ENCODE assay signal across 26 cellular contexts in the genomic region with DNA sequence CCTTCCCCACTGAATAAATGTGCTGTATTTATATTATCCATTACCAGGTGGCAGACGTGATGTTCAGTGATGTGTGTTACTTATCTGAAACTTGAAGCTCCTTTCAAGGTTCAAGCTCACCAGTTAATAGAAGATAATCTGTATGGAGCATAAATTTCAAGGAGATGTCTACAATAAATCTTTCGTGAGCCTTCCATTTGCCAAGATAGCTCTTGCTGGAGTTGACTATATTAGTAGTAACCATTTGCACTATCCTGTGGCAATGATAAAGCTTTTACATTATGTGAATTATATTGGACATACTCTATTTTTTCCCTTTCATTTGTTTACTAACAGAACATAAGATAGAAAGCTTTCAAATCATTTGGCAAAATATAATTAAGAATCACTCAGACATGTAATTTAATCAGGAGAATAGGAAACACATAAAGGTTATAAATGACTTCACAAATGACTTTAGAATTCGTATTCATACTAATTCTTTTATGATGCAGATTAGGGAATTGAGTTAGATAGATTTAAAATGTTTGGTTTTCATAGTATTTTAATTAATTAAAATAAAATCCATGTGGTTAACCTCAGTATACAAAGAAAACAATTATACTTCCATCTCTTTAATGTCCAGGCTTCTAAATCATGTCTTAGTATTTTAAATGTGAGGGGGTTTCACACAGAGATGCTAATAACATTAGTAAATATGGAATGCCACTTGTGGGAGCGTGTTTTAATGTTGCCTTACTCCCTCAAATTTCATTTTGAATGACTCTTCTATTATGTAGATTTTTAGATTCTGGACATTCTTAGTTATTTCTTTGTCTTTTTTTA.
"Had no signal": no experiment of that assay in that cellular context is flagged by ENCODE, and none has a peak within 500 bp of the region (broad histone marks: within the 10 kb centered on the region; RNA-seq: fewer than 3 reads in every experiment).

No MANE protein-coding gene starts in this region.

- DNase-seq: activated CD4-positive, alpha-beta T cell treated with anti-CD3 and anti-CD28 coated beads, Interleukin-2, amount 10 ng/mL, durations not matched to agents 24 days and 14 days; activated CD4-positive, alpha-beta T cell treated with anti-CD3 and anti-CD28 coated beads, Interleukin-2, amount 50 U/mL, for 4 hours; activated CD8-positive, alpha-beta T cell treated with anti-CD3 and anti-CD28 coated beads, Interleukin-2, amount 10 ng/mL, durations not matched to agents 7 days and 5 days; activated gamma-delta T cell; activated naive CD4-positive, alpha-beta T cell treated with Interleukin-2 at 50 U/mL for 16 hours; activated naive CD8-positive, alpha-beta T cell treated with anti-CD3 and anti-CD28 coated beads, Interleukin-2, amount 10 ng/mL, durations not matched to agents 7 days and 5 days; activated T-cell treated with anti-CD3 and anti-CD28 coated beads, Interleukin-2, amount 50 U/mL, for 24 hours; amygdala; NCI-H1092 treated with DMSO at 0.1 percent for 48 hours; NCI-H1417; NCI-H1694; NCI-H1930; NCI-H2081 treated with DMSO at 0.1 percent for 48 hours; NCI-H2171; NCI-H510A treated with DMSO at 0.1 percent for 48 hours; NCI-H526 treated with DMSO at 0.1 percent for 48 hours; NK-92 treated with Interleukin-12 subunit alpha and Interleukin-12 subunit beta, amount 100 ng/mL, for 24 hours; PC-3; Peyer's patch; RPMI8226; SHP77 treated with DMSO at 0.1 percent for 48 hours had no signal

- H3K27ac ChIP-seq: ascending aorta, cardiac muscle cell, Peyer's patch, SJSA1 had no signal

- ATAC-seq: activated CD8-positive, alpha-beta T cell treated with anti-CD3 and anti-CD28 coated beads, Interleukin-2, amount 10 ng/mL, durations not matched to agents 7 days and 5 days; K562; PC-3 had no signal

- FAIRE-seq: K562, TTC549 had no signal

- H3K4me3 ChIP-seq: ascending aorta, cardiac muscle cell, K562, Peyer's patch, SJSA1 had no signal

- H3K36me3 ChIP-seq: ascending aorta, cardiac muscle cell, Peyer's patch, SJSA1 had no signal

- H3K4me1 ChIP-seq: ascending aorta, Peyer's patch, SJSA1 had no signal

- H3K9me3 ChIP-seq: ascending aorta, Peyer's patch had no signal
